Comparison of ENCODE assay signal across 8 cellular contexts in the genomic region with DNA sequence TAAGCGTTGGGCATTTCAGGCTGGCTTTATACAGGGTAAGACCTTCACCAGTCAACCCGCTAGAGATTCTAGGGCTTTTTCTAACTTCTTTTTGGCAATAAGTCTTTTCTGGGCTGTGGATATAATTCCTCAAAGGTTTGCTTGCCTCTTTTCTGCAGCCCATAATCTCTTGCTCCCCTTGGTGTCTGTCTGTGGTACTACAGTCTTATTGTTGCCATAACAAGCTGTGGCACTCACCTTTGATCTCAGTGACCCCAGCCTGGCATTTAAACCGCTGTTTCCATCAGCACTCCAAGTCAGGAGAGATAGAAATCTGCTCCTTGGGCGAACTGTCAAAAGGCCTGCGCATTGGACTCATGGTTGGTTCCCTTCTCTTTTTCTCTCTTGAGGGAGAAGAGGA. TPM values are rescaled to one million over a fixed set of nuclear protein-coding genes. Genes with fewer than 3 reads are reported as not detected.
DNase-seq lines count a peak whose midpoint lies in the region; TF ChIP-seq lines count a peak whose summit lies in the region.

No MANE protein-coding gene starts in this region.

- in situ Hi-C loops in mammary epithelial cell (cut with MboI; ENCODE audit: low sequenced_read_pairs in 2 of 2), result no loop called here

- no peak overlapping the region for H3K27ac ChIP-seq in KMS-11
- no peak overlapping the region for H3K27ac ChIP-seq in mammary epithelial cell (ENCODE audit: insufficient read depth, low read depth, low read length)
- no peak overlapping the region for H3K27ac ChIP-seq in neural progenitor cell
- H3K27ac ChIP-seq in vagina, result no peak overlapping the region

- no peaks in the 10 kb centered on the region for H4K20me1 ChIP-seq in KMS-11 (ENCODE audit: insufficient read depth)
- no peaks in the 10 kb centered on the region for H4K20me1 ChIP-seq in mammary epithelial cell (ENCODE audit: insufficient read depth, low read length)
- H4K20me1 ChIP-seq in neural progenitor cell (ENCODE audit: low read depth), result no peaks in the 10 kb centered on the region

- no TSS peak for BruUV-seq in mammary epithelial cell (replicated peaks; lab: Mats Ljungman, UMichigan)

- no peaks in the 10 kb centered on the region for H3K9me3 Mint-ChIP-seq in activated CD4-positive, alpha-beta T cell treated with anti-CD3 and anti-CD28 coated beads, Interleukin-2, amount 10 ng/mL, durations not matched to agents 7 days and 5 days
- peaks cover 45% of the 10 kb centered on the region for H3K9me3 Mint-ChIP-seq in neural progenitor cell

- no peak overlapping the region for H3K27ac Mint-ChIP-seq in activated CD4-positive, alpha-beta T cell treated with anti-CD3 and anti-CD28 coated beads, Interleukin-2, amount 10 ng/mL, durations not matched to agents 7 days and 5 days
- no peak overlapping the region for H3K27ac Mint-ChIP-seq in neural progenitor cell

- dilution Hi-C loops in mammary epithelial cell (cut with HindIII; ENCODE audit: low sequenced_read_pairs), result no loop called here

- TF ChIP-seq CTCF in KMS-11 (conservative IDR thresholded peaks at IDR 0.05; ENCODE audit: low read depth, low read length) (peak; percentile 69), mammary epithelial cell (conservative IDR thresholded peaks at IDR 0.05 in 1 of 2, IDR thresholded peaks at IDR 0.05 in 1 of 2; ENCODE audit: extremely low read depth in 1 of 2, insufficient read depth in 1 of 2, low read depth in 1 of 2, low read length in 2 of 2) (peak; percentile 74 to 81), neural progenitor cell (IDR thresholded peaks at IDR 0.05) (peak; percentile 54), vagina (IDR thresholded peaks at IDR 0.05) (no peak)

- H3K4me1 ChIP-seq in KMS-11 (ENCODE audit: low read depth, poor library complexity, severe bottlenecking) (no peaks in the 10 kb centered on the region), mammary epithelial cell (ENCODE audit: insufficient read depth, low read length) (no peaks in the 10 kb centered on the region), neural progenitor cell (no peaks in the 10 kb centered on the region), vagina (no peaks in the 10 kb centered on the region)

- intact Hi-C loops in mammary epithelial cell (cut with micrococcal nuclease) (loop anchor here (1.0 kb wide), 1 partner anchor 32 kb away; no protein-coding TSS in a partner anchor), vagina (cut with DNase I) (no loop called here)

- H3F3A ChIP-seq in neural progenitor cell (ENCODE audit: low read depth), result no peaks in the 10 kb centered on the region

- DNase-seq in activated CD4-positive, alpha-beta T cell treated with anti-CD3 and anti-CD28 coated beads, Interleukin-2, amount 10 ng/mL, durations not matched to agents 7 days and 5 days, result peak; percentile 41
- DNase-seq in activated CD4-positive, alpha-beta T cell treated with anti-CD3 and anti-CD28 coated beads, Interleukin-2, amount 50 U/mL, for 4 hours, result no peak
- DNase-seq in mammary epithelial cell (no peak), neural progenitor cell (ENCODE audit: low spot score) (peak; percentile 36), NCI-H2107 treated with DMSO at 0.1 percent for 48 hours (lab: John Stamatoyannopoulos, UW; ENCODE audit: unreplicated experiment) (no peak), vagina (ENCODE audit: extremely low spot score in 2 of 2) (no peak), NCI-H526 (lab: John Stamatoyannopoulos, UW) (no peak)

- H3K9me3 ChIP-seq in mammary epithelial cell (replicated peaks; ENCODE audit: insufficient read depth, low read length) (no peaks in the 10 kb centered on the region), neural progenitor cell (ENCODE audit: low read depth) (no peaks in the 10 kb centered on the region), vagina (no peaks in the 10 kb centered on the region)

- H3K4me3 ChIP-seq in KMS-11 (IDR thresholded peaks at IDR 0.05; ENCODE audit: insufficient read depth, low read depth, low read length) (no peak overlapping the region), mammary epithelial cell (replicated peaks in 1 of 3; ENCODE audit: insufficient read depth in 1 of 3, low read depth in 2 of 3, low read length in 3 of 3) (no peak overlapping the region), neural progenitor cell (no peak overlapping the region), vagina (no peak overlapping the region)

- no peaks in the 10 kb centered on the region for H3K4me1 Mint-ChIP-seq in activated CD4-positive, alpha-beta T cell treated with anti-CD3 and anti-CD28 coated beads, Interleukin-2, amount 10 ng/mL, durations not matched to agents 7 days and 5 days
- H3K4me1 Mint-ChIP-seq in neural progenitor cell, result no peaks in the 10 kb centered on the region

- H3K9ac ChIP-seq in KMS-11, result no peak overlapping the region
- no peak overlapping the region for H3K9ac ChIP-seq in mammary epithelial cell (ENCODE audit: insufficient read depth, low read length)
- no peak overlapping the region for H3K9ac ChIP-seq in neural progenitor cell

- POLR2A ChIA-PET in activated CD4-positive, alpha-beta T cell treated with anti-CD3 and anti-CD28 coated beads, Interleukin-2, amount 10 ng/mL, durations not matched to agents 7 days and 5 days (lab: Charles Lee), result no interaction called here

- no peak for TF ChIP-seq POLR2A in vagina (IDR thresholded peaks at IDR 0.05)

- no peaks in the 10 kb centered on the region for H3K36me3 Mint-ChIP-seq in activated CD4-positive, alpha-beta T cell treated with anti-CD3 and anti-CD28 coated beads, Interleukin-2, amount 10 ng/mL, durations not matched to agents 7 days and 5 days (ENCODE audit: low read depth)
- peaks cover 16% of the 10 kb centered on the region for H3K36me3 Mint-ChIP-seq in neural progenitor cell

- no peak overlapping the region for H3K4me2 ChIP-seq in KMS-11
- no peak overlapping the region for H3K4me2 ChIP-seq in mammary epithelial cell (ENCODE audit: insufficient read depth, low read depth, low read length)
- H3K4me2 ChIP-seq in neural progenitor cell, result no peak overlapping the region

- 96% methylated on average over 5 of the region's 5 CpGs for WGBS in mammary epithelial cell (ENCODE audit: low coverage, missing lambda C conversion rate)

- H3K36me3 ChIP-seq in KMS-11 (ENCODE audit: insufficient read depth) (no peaks in the 10 kb centered on the region), mammary epithelial cell (ENCODE audit: insufficient read depth, low read length) (no peaks in the 10 kb centered on the region), neural progenitor cell (no peaks in the 10 kb centered on the region), vagina (no peaks in the 10 kb centered on the region)

- H2AFZ ChIP-seq in KMS-11 (ENCODE audit: low read depth), result no peak overlapping the region
- H2AFZ ChIP-seq in mammary epithelial cell (ENCODE audit: low read depth, low read length), result no peak overlapping the region
- no peak overlapping the region for H2AFZ ChIP-seq in neural progenitor cell (replicated peaks)

- no peaks in the 10 kb centered on the region for H3K79me2 ChIP-seq in KMS-11 (ENCODE audit: insufficient read depth, low read depth)
- peaks cover 63% of the 10 kb centered on the region for H3K79me2 ChIP-seq in mammary epithelial cell (ENCODE audit: insufficient read depth, low read length)
- H3K79me2 ChIP-seq in neural progenitor cell (ENCODE audit: low read depth), result no peaks in the 10 kb centered on the region

- CTCF ChIA-PET in activated CD4-positive, alpha-beta T cell treated with anti-CD3 and anti-CD28 coated beads, Interleukin-2, amount 10 ng/mL, durations not matched to agents 7 days and 5 days (lab: Charles Lee), result interaction anchor here (1.5 kb wide), 1 partner anchor 9 kb away, joined by 3 read pairs; no protein-coding TSS in a partner anchor
- CTCF ChIA-PET in mammary epithelial cell (lab: Charles Lee; ENCODE audit: low non-redundant PET), result interaction anchor here (0.7 kb wide), 2 partner anchors 13 to 134 kb away, joined by 3 to 4 read pairs; no protein-coding TSS in a partner anchor

- peaks cover 5% of the 10 kb centered on the region for H3K27me3 Mint-ChIP-seq in activated CD4-positive, alpha-beta T cell treated with anti-CD3 and anti-CD28 coated beads, Interleukin-2, amount 10 ng/mL, durations not matched to agents 7 days and 5 days
- H3K27me3 Mint-ChIP-seq in neural progenitor cell (ENCODE audit: insufficient read depth, low read depth), result peaks cover 3% of the 10 kb centered on the region

- H3K4me3 Mint-ChIP-seq in activated CD4-positive, alpha-beta T cell treated with anti-CD3 and anti-CD28 coated beads, Interleukin-2, amount 10 ng/mL, durations not matched to agents 7 days and 5 days, result no peak overlapping the region
- no peak overlapping the region for H3K4me3 Mint-ChIP-seq in neural progenitor cell

- H3K27me3 ChIP-seq in KMS-11 (ENCODE audit: insufficient read depth, low read depth) (no peaks in the 10 kb centered on the region), mammary epithelial cell (ENCODE audit: insufficient read depth, low read length) (no peaks in the 10 kb centered on the region), neural progenitor cell (no peaks in the 10 kb centered on the region), vagina (no peaks in the 10 kb centered on the region)

RNA-seq across cellular contexts. Expression of gene MPHOSPH8, which starts 14.5 kb away (rescaled TPM):
- 10 to 100 TPM; 44.9 to 49.6 TPM for total RNA-seq in activated CD4-positive, alpha-beta T cell treated with anti-CD3 and anti-CD28 coated beads, Interleukin-2, amount 10 ng/mL, durations not matched to agents 7 days and 5 days
- total RNA-seq in mammary epithelial cell (10 to 100 TPM; 10.0 to 27.3 TPM), neural progenitor cell (ENCODE audit: low replicate concordance) (6.4 and 7.0 TPM in 2 replicates), vagina (22.8 TPM)
- 10.9 TPM for polyA plus RNA-seq in mammary epithelial cell
- polyA minus RNA-seq in mammary epithelial cell, result 13.0 TPM

RNA-seq across cellular contexts. Expression of gene TPTE2, which starts 57.6 kb away (rescaled TPM):
- total RNA-seq in activated CD4-positive, alpha-beta T cell treated with anti-CD3 and anti-CD28 coated beads, Interleukin-2, amount 10 ng/mL, durations not matched to agents 7 days and 5 days, result under 1 TPM; 0.17 to 0.21 TPM
- not detected for total RNA-seq in mammary epithelial cell
- not detected for polyA plus RNA-seq in mammary epithelial cell
- not detected for polyA minus RNA-seq in mammary epithelial cell
- 0.06 and 0.17 TPM in 2 replicates for total RNA-seq in neural progenitor cell (ENCODE audit: low replicate concordance)
- not detected for total RNA-seq in vagina

Comparison
In these comparisons a context has a peak if more than half of its experiments do, and no peak if none do; other contexts are left out.
1. DNase-seq: peak in activated CD4-positive, alpha-beta T cell treated with anti-CD3 and anti-CD28 coated beads, Interleukin-2, amount 10 ng/mL, durations not matched to agents 7 days and 5 days (single experiment) and neural progenitor cell (single experiment); none in activated CD4-positive, alpha-beta T cell treated with anti-CD3 and anti-CD28 coated beads, Interleukin-2, amount 50 U/mL, for 4 hours (0 of 2), mammary epithelial cell (single experiment), NCI-H2107 treated with DMSO at 0.1 percent for 48 hours (single experiment), vagina (0 of 2) and NCI-H526 (0 of 2).
2. CTCF ChIP-seq: peak in KMS-11 (single experiment), mammary epithelial cell (2 of 2) and neural progenitor cell (single experiment); none in vagina (0 of 3).